In genomic region chr18:79963658-79964329, GRCh38 we compare ENCODE assay signal across 8 cellular contexts. TPM values are rescaled to one million over a fixed set of nuclear protein-coding genes. Genes with fewer than 3 reads are reported as not detected.
DNase-seq lines count a peak whose midpoint lies in the region; ATAC-seq and TF ChIP-seq lines count a peak whose summit lies in the region.

No MANE protein-coding gene starts in this region.

- TF ChIP-seq EP300 in SK-N-SH (IDR thresholded peaks at IDR 0.05; ENCODE audit: borderline replicate concordance in 1 of 2, low read depth in 1 of 2, low read length in 1 of 2) (no peak), suprapubic skin (IDR thresholded peaks at IDR 0.05) (no peak)

- no peaks in the 10 kb centered on the region; the same call in 1 of the 2 replicates for H3K79me2 ChIP-seq in SK-N-SH (ENCODE audit: insufficient read depth)

- no peak overlapping the region for H2AFZ ChIP-seq in SK-N-SH (ENCODE audit: low read depth)

- no peaks in the 10 kb centered on the region for H3K36me3 ChIP-seq in SK-N-SH (replicated peaks in 1 of 2; ENCODE audit: control insufficient read depth in 1 of 2, insufficient read depth in 2 of 2, low read length in 1 of 2)
- H3K36me3 ChIP-seq in adipocyte (ENCODE audit: control insufficient read depth, insufficient read depth, low read length, severe bottlenecking), result peaks cover 15% of the 10 kb centered on the region
- no peaks in the 10 kb centered on the region for H3K36me3 ChIP-seq in kidney epithelial cell (ENCODE audit: control insufficient read depth, insufficient read depth, low read length)
- H3K36me3 ChIP-seq in suprapubic skin, result peaks cover 10% of the 10 kb centered on the region

- H3K9me3 ChIP-seq in SK-N-SH (no peaks in the 10 kb centered on the region), adipocyte (ENCODE audit: control insufficient read depth, low read length) (no peaks in the 10 kb centered on the region), suprapubic skin (no peaks in the 10 kb centered on the region)

- no peak overlapping the region for H3K27ac ChIP-seq in SK-N-SH (ENCODE audit: low read depth in 2 of 2, low read length in 1 of 2)
- peak overlapping the region; percentile 85 for H3K27ac ChIP-seq in suprapubic skin

- no peak for TF ChIP-seq POLR2A in suprapubic skin (IDR thresholded peaks at IDR 0.05)

- CTCF ChIA-PET in SK-N-SH (lab: Yijun Ruan, JAX), result interaction anchor here (1.0 to 1.7 kb wide), 2 partner anchors 13 to 16 kb away, joined by 3 to 6 read pairs; no protein-coding TSS in a partner anchor

- TF ChIP-seq CTCF in SK-N-SH (IDR thresholded peaks at IDR 0.05) (no peak), kidney epithelial cell (IDR thresholded peaks at IDR 0.05; ENCODE audit: insufficient read depth, low read length, poor library complexity, severe bottlenecking) (no peak), suprapubic skin (IDR thresholded peaks at IDR 0.05) (no peak)

- H3K27me3 ChIP-seq in SK-N-SH (ENCODE audit: insufficient read depth) (no peaks in the 10 kb centered on the region), adipocyte (replicated peaks; ENCODE audit: control insufficient read depth, insufficient read depth, low read length) (no peaks in the 10 kb centered on the region), kidney epithelial cell (ENCODE audit: control insufficient read depth, insufficient read depth, low read length) (no peaks in the 10 kb centered on the region), suprapubic skin (no peaks in the 10 kb centered on the region)

- no peaks in the 10 kb centered on the region for H3K9me2 ChIP-seq in SK-N-SH

- H4K20me1 ChIP-seq in SK-N-SH (ENCODE audit: insufficient read depth), result no peaks in the 10 kb centered on the region

- no peak for TF ChIP-seq RAD21 in SK-N-SH (IDR thresholded peaks at IDR 0.05; ENCODE audit: low read length)

- H3K4me3 ChIP-seq in SK-N-SH (ENCODE audit: low read depth in 2 of 2, low read length in 1 of 2), result peak overlapping the region; percentile 56 to 61; a peak in 3 of 4 replicates
- peak overlapping the region; percentile 81 for H3K4me3 ChIP-seq in adipocyte (ENCODE audit: low read length)
- H3K4me3 ChIP-seq in kidney epithelial cell (ENCODE audit: low read depth, low read length), result peak overlapping the region; percentile 59
- peak overlapping the region; percentile 69 for H3K4me3 ChIP-seq in suprapubic skin

- peak overlapping the region; percentile 79 for H3K4me2 ChIP-seq in SK-N-SH

- 85% methylated on average over 22 of the region's 30 CpGs for WGBS in SK-N-SH (ENCODE audit: low lambda C conversion rate)
- 85% methylated on average over 29 of the region's 30 CpGs for WGBS in suprapubic skin

- H3K4me1 ChIP-seq in SK-N-SH (ENCODE audit: control insufficient read depth in 1 of 2, insufficient read depth in 2 of 2, low read depth in 1 of 2, low read length in 1 of 2) (peaks cover 0 to 12% of the 10 kb centered on the region in 2 experiments; a peak in 1 of 4 replicates), adipocyte (ENCODE audit: control insufficient read depth, insufficient read depth, low read length) (peaks cover 21% of the 10 kb centered on the region), suprapubic skin (peaks cover 49% of the 10 kb centered on the region)

- peaks cover 6% of the 10 kb centered on the region for H3F3A ChIP-seq in SK-N-SH (replicated peaks; ENCODE audit: insufficient read depth)

- DNase-seq in SK-N-SH, result no peak
- DNase-seq in adipocyte (ENCODE audit: low read depth), result no peak
- DNase-seq in kidney epithelial cell (ENCODE audit: low read depth), result no peak
- DNase-seq in suprapubic skin (ENCODE audit: low spot score in 2 of 2), result no peak
- no peak for DNase-seq in activated effector memory CD4-positive, alpha-beta T cell treated with Interleukin-2 at 50 U/mL for 16 hours

- POLR2A ChIA-PET in SK-N-SH (lab: Yijun Ruan, JAX), result no interaction called here

- ATAC-seq in SK-N-SH treated with all-trans-retinoic acid at 6 μM for 48 hours (no peak), esophagus mucosa (no peak), GM19328 (IDR thresholded peaks at IDR 0.05; ENCODE audit: unreplicated experiment) (no peak)

- H3K9ac ChIP-seq in SK-N-SH (no peak overlapping the region), adipocyte (ENCODE audit: low read length) (peak overlapping the region; percentile 92)

TF ChIP-seq in SK-N-SH, 30 proteins besides CTCF, POLR2A, EP300 and RAD21:
- no peak for TF ChIP-seq FOXJ3 (CRISPR knock-in tag; IDR thresholded peaks at IDR 0.05)
- no peak for TF ChIP-seq NRF1 (IDR thresholded peaks at IDR 0.05; ENCODE audit: low read depth, low read length)
- no peak for TF ChIP-seq PBX3 (IDR thresholded peaks at IDR 0.05)
- no peak for TF ChIP-seq USF1 (IDR thresholded peaks at IDR 0.05; ENCODE audit: borderline replicate concordance, low read depth)
- TF ChIP-seq NFIC (IDR thresholded peaks at IDR 0.05; ENCODE audit: borderline replicate concordance), result no peak
- TF ChIP-seq GABPA (IDR thresholded peaks at IDR 0.05; ENCODE audit: low read depth), result no peak
- no peak for TF ChIP-seq RCOR1 (IDR thresholded peaks at IDR 0.05; ENCODE audit: low read length)
- TF ChIP-seq JUND (IDR thresholded peaks at IDR 0.05), result no peak
- TF ChIP-seq MXI1 (IDR thresholded peaks at IDR 0.05; ENCODE audit: low read depth, low read length), result no peak

TF ChIP-seq in SK-N-SH treated with all-trans-retinoic acid at 6 μM for 48 hours, 23 proteins besides CTCF, POLR2A, EP300 and RAD21:
- no peak for TF ChIP-seq CSRNP3 (CRISPR knock-in tag; IDR thresholded peaks at IDR 0.05)

RNA-seq across cellular contexts. Expression of gene HSBP1L1, which starts 0.6 kb away (rescaled TPM):
- 7.4 and 8.4 TPM in 2 replicates for polyA plus RNA-seq in SK-N-SH (2012; rRNA removed)
- polyA plus RNA-seq in SK-N-SH (2012; cell fraction: cytosol; rRNA removed), result 7.3 and 7.6 TPM in 2 replicates
- 14.9 and 16.5 TPM in 2 replicates for polyA plus RNA-seq in SK-N-SH (2012; cell fraction: nucleus; rRNA removed)
- 26.4 and 29.3 TPM in 2 replicates for total RNA-seq in kidney epithelial cell
- 10 to 100 TPM; 25.0 to 45.7 (median 41.5) TPM for total RNA-seq in suprapubic skin
- total RNA-seq in esophagus mucosa, result 15.5 TPM

RNA-seq across cellular contexts. Expression of gene SLC66A2, which starts 12.3 kb away (rescaled TPM):
- 14.5 and 14.9 TPM in 2 replicates for polyA plus RNA-seq in SK-N-SH (2012; rRNA removed)
- polyA plus RNA-seq in SK-N-SH (2012; cell fraction: cytosol; rRNA removed), result 6.8 and 12.3 TPM in 2 replicates
- polyA plus RNA-seq in SK-N-SH (2012; cell fraction: nucleus; rRNA removed), result 16.8 and 17.5 TPM in 2 replicates
- 30.5 and 36.3 TPM in 2 replicates for total RNA-seq in kidney epithelial cell
- total RNA-seq in suprapubic skin, result 10 to 100 TPM; 53.4 to 84.7 (median 79.3) TPM
- 29.1 TPM for total RNA-seq in esophagus mucosa

RNA-seq across cellular contexts. Expression of gene TXNL4A, which starts 24.6 kb away (rescaled TPM):
- 86.9 and 158 TPM in 2 replicates for polyA plus RNA-seq in SK-N-SH (2012; rRNA removed)
- 140 and 195 TPM in 2 replicates for polyA plus RNA-seq in SK-N-SH (2012; cell fraction: cytosol; rRNA removed)
- 45.0 and 80.6 TPM in 2 replicates for polyA plus RNA-seq in SK-N-SH (2012; cell fraction: nucleus; rRNA removed)
- total RNA-seq in kidney epithelial cell, result 75.4 and 79.6 TPM in 2 replicates
- total RNA-seq in suprapubic skin, result 10 to 100 TPM; 20.6 to 35.0 (median 24.6) TPM
- total RNA-seq in esophagus mucosa, result 77.1 TPM
